8 cellular contexts compared by ENCODE assay signal in genomic region chr19:10812902-10813404, GRCh38. TPM values are rescaled to one million over a fixed set of nuclear protein-coding genes. Genes with fewer than 3 reads are reported as not detected.
A peak's percentile ranks its signal among the peaks of the same experiment; 100 is the strongest.
DNase-seq lines count a peak whose midpoint lies in the region; ATAC-seq and TF ChIP-seq lines count a peak whose summit lies in the region.

No MANE protein-coding gene starts in this region.

- peak; percentile 87 for DNase-seq in AG04450 (ENCODE audit: low read depth, low spot score)
- DNase-seq in activated naive CD8-positive, alpha-beta T cell treated with anti-CD3 and anti-CD28 coated beads for 36 hours: no peak
- peak; percentile 71 for DNase-seq in right atrium auricular region (ENCODE audit: low spot score)
- peak; percentile 19 for DNase-seq in stimulated activated CD8-positive, alpha-beta memory T cell treated with anti-CD3 and anti-CD28 coated beads, Interleukin-4, amount 100 ng/mL, for 24 hours (ENCODE audit: low read depth)
- no peak for DNase-seq in GM10266 (ENCODE audit: extremely low spot score)
- DNase-seq in NCI-H1417 treated with DMSO at 0.1 percent for 48 hours (lab: John Stamatoyannopoulos, UW): no peak

- POLR2A ChIA-PET in AG04450 (lab: Yijun Ruan, JAX): interaction anchor here (0.7 to 2.9 kb wide), 3 partner anchors 23 to 52 kb away, joined by 4 to 14 read pairs (median 10); partner anchors contain the start of gene TMED1

- peak overlapping the region; percentile 7 for H3K27ac Mint-ChIP-seq in activated naive CD8-positive, alpha-beta T cell treated with anti-CD3 and anti-CD28 coated beads for 36 hours

- peak overlapping the region; percentile 15 for H3K9ac ChIP-seq in HUES6 (ENCODE audit: low read length)

- H3K9me3 ChIP-seq in AG04450 (ENCODE audit: control insufficient read depth, insufficient read depth, low read length) (peaks cover 29% of the 10 kb centered on the region), HUES6 (ENCODE audit: control insufficient read depth, insufficient read depth, low read depth, low read length) (no peaks in the 10 kb centered on the region), right atrium auricular region (no peaks in the 10 kb centered on the region)

- no peaks in the 10 kb centered on the region for H3K4me1 ChIP-seq in HUES6 (ENCODE audit: control insufficient read depth, insufficient read depth, low read length)
- peaks cover 0 to 10% of the 10 kb centered on the region in 2 donors for H3K4me1 ChIP-seq in right atrium auricular region

- H3K27ac ChIP-seq in AG04450 (ENCODE audit: low read depth, low read length): peak overlapping the region; percentile 95
- no peak overlapping the region for H3K27ac ChIP-seq in HUES6 (ENCODE audit: low read depth, low read length)
- H3K27ac ChIP-seq in right atrium auricular region: peak overlapping the region in 1 of 2 donors; percentile 48

- H3K9me3 Mint-ChIP-seq in activated naive CD8-positive, alpha-beta T cell treated with anti-CD3 and anti-CD28 coated beads for 36 hours: no peaks in the 10 kb centered on the region

- H3K27me3 ChIP-seq in AG04450 (ENCODE audit: control insufficient read depth, insufficient read depth, low read length) (no peaks in the 10 kb centered on the region), HUES6 (ENCODE audit: control insufficient read depth, insufficient read depth, low read length) (no peaks in the 10 kb centered on the region), right atrium auricular region (no peaks in the 10 kb centered on the region)

- no peak for ATAC-seq in GM19467 (IDR thresholded peaks at IDR 0.05; ENCODE audit: unreplicated experiment)

- TF ChIP-seq CTCF in AG04450 (IDR thresholded peaks at IDR 0.05; ENCODE audit: low read depth, low read length): peak; percentile 4; the same call in 1 of the 2 replicates
- no peak for TF ChIP-seq CTCF in right atrium auricular region (IDR thresholded peaks at IDR 0.05)
- no peak for TF ChIP-seq CTCF in GM10266 (IDR thresholded peaks at IDR 0.05; ENCODE audit: control insufficient read depth, insufficient read depth, low read depth, missing control alignments)

- H3K36me3 Mint-ChIP-seq in activated naive CD8-positive, alpha-beta T cell treated with anti-CD3 and anti-CD28 coated beads for 36 hours: peaks cover 16% of the 10 kb centered on the region

- H3K36me3 ChIP-seq in HUES6 (ENCODE audit: control insufficient read depth, insufficient read depth, low read length) (peaks cover 68% of the 10 kb centered on the region), right atrium auricular region (peaks cover 77% of the 10 kb centered on the region)

- no peak overlapping the region for H3K4me3 Mint-ChIP-seq in activated naive CD8-positive, alpha-beta T cell treated with anti-CD3 and anti-CD28 coated beads for 36 hours

- H3K4me3 ChIP-seq in AG04450 (ENCODE audit: low read depth, low read length) (0 out of 2 replicates have a peak overlapping the region, but pooled peaks have one; percentile 10), HUES6 (ENCODE audit: low read depth, low read length) (no peak overlapping the region), right atrium auricular region (no peak overlapping the region)

- no peaks in the 10 kb centered on the region for H3K27me3 Mint-ChIP-seq in activated naive CD8-positive, alpha-beta T cell treated with anti-CD3 and anti-CD28 coated beads for 36 hours

- CTCF ChIA-PET in AG04450 (lab: Charles Lee): no interaction called here

- H3K4me1 Mint-ChIP-seq in activated naive CD8-positive, alpha-beta T cell treated with anti-CD3 and anti-CD28 coated beads for 36 hours: peaks cover 17% of the 10 kb centered on the region

RNA-seq across cellular contexts. Expression of gene TMED1, which starts 23.1 kb away (rescaled TPM):
- polyA plus RNA-seq in AG04450 (2011; rRNA removed): 42.4 and 48.4 TPM in 2 replicates
- polyA minus RNA-seq in AG04450 (2011; rRNA and poly(A)+ RNA removed): 15.7 and 19.2 TPM in 2 replicates
- total RNA-seq in activated naive CD8-positive, alpha-beta T cell treated with anti-CD3 and anti-CD28 coated beads for 36 hours: 10 to 100 TPM; 14.3 to 14.8 TPM
- total RNA-seq in right atrium auricular region: 10 to 100 TPM; 39.3 to 50.9 TPM

RNA-seq across cellular contexts. Expression of gene C19orf38, which starts 35.3 kb away (rescaled TPM):
- polyA plus RNA-seq in AG04450 (2011; rRNA removed): 0.45 and 0.67 TPM in 2 replicates
- polyA minus RNA-seq in AG04450 (2011; rRNA and poly(A)+ RNA removed): 0.28 and 0.48 TPM in 2 replicates
- 1 to 10 TPM; 1.8 to 2.0 TPM for total RNA-seq in activated naive CD8-positive, alpha-beta T cell treated with anti-CD3 and anti-CD28 coated beads for 36 hours
- total RNA-seq in right atrium auricular region: 1 to 10 TPM in 1 of 2 donors, not detected in 1; 1.5 TPM

RNA-seq across cellular contexts. Expression of gene CARM1, which starts 58.4 kb away (rescaled TPM):
- polyA plus RNA-seq in AG04450 (2011; rRNA removed): 23.5 and 26.0 TPM in 2 replicates
- polyA minus RNA-seq in AG04450 (2011; rRNA and poly(A)+ RNA removed): 36.7 and 42.1 TPM in 2 replicates
- total RNA-seq in activated naive CD8-positive, alpha-beta T cell treated with anti-CD3 and anti-CD28 coated beads for 36 hours: 10 to 100 TPM; 85.0 to 86.8 TPM
- total RNA-seq in right atrium auricular region: 10 to 100 TPM; 15.3 to 19.8 TPM

Comparison
In these comparisons a context has a peak if more than half of its experiments do, and no peak if none do; other contexts are left out.
1. DNase-seq: peak in AG04450 (single experiment), right atrium auricular region (single experiment) and stimulated activated CD8-positive, alpha-beta memory T cell treated with anti-CD3 and anti-CD28 coated beads, Interleukin-4, amount 100 ng/mL, for 24 hours (single experiment); none in activated naive CD8-positive, alpha-beta T cell treated with anti-CD3 and anti-CD28 coated beads for 36 hours (single experiment), GM10266 (single experiment) and NCI-H1417 treated with DMSO at 0.1 percent for 48 hours (single experiment).
2. RNA of gene CARM1, which starts 58.4 kb away (total RNA-seq): 85.0 to 86.8 TPM in activated naive CD8-positive, alpha-beta T cell treated with anti-CD3 and anti-CD28 coated beads for 36 hours; 15.3 to 19.8 TPM in right atrium auricular region; every median in the first group is over 4 times any median in the second.